In genomic region chrX:11462648-11463047, GRCh38 we compare ENCODE assay signal across 20 cellular contexts.
"Had no signal": no experiment of that assay in that cellular context is flagged by ENCODE, and none has a peak within 500 bp of the region (broad histone marks: within the 10 kb centered on the region; RNA-seq: fewer than 3 reads in every experiment).

No MANE protein-coding gene starts in this region.

- H3K4me3 ChIP-seq: breast epithelium, coronary artery, gastrocnemius medialis, lung, spleen had no signal

- DNase-seq: activated CD4-positive, alpha-beta T cell treated with anti-CD3 and anti-CD28 coated beads, Interleukin-2, amount 10 ng/mL, durations not matched to agents 7 days and 5 days; activated CD8-positive, alpha-beta T cell treated with anti-CD3 and anti-CD28 coated beads, Interleukin-2, amount 10 ng/mL, durations not matched to agents 7 days and 5 days; activated naive CD4-positive, alpha-beta T cell treated with anti-CD3 and anti-CD28 coated beads for 36 hours; activated T-cell treated with anti-CD3 and anti-CD28 coated beads, Interleukin-2, amount 50 U/mL, for 4 hours; aorta; gastrocnemius medialis; head of caudate nucleus; kidney; natural killer cell; posterior cingulate gyrus; spleen; stimulated activated CD4-positive, alpha-beta T cell treated with anti-CD3 and anti-CD28 coated beads, Interleukin-4, amount 100 ng/mL, for 4 hours; T1000 had no signal

- H3K4me1 ChIP-seq: breast epithelium, spleen had no signal

- H3K27ac ChIP-seq: gastrocnemius medialis, spleen had no signal

- H3K36me3 Mint-ChIP-seq: natural killer cell; stimulated activated memory B cell treated with anti-CD40 and anti-IgM and Interleukin-4, amounts not matched to agents 10 μg/mL and 1 μg/mL and 100 μg/mL, for 72 hours had no signal

- H3K27ac Mint-ChIP-seq: activated CD4-positive, alpha-beta T cell treated with anti-CD3 and anti-CD28 coated beads, Interleukin-2, amount 10 ng/mL, durations not matched to agents 7 days and 5 days; activated CD8-positive, alpha-beta T cell treated with anti-CD3 and anti-CD28 coated beads, Interleukin-2, amount 10 ng/mL, durations not matched to agents 7 days and 5 days; activated naive CD4-positive, alpha-beta T cell treated with anti-CD3 and anti-CD28 coated beads for 36 hours; natural killer cell; stimulated activated memory B cell treated with anti-CD40 and anti-IgM and Interleukin-4, amounts not matched to agents 10 μg/mL and 1 μg/mL and 100 μg/mL, for 72 hours had no signal

- ATAC-seq: activated CD4-positive, CD25-positive, alpha-beta regulatory T cell treated with anti-CD3 and anti-CD28 coated beads, Interleukin-2, amount 50 U/mL, for 24 hours; activated CD8-positive, alpha-beta T cell treated with anti-CD3 and anti-CD28 coated beads, Interleukin-2, amount 10 ng/mL, durations not matched to agents 7 days and 5 days; activated T-cell treated with anti-CD3 and anti-CD28 coated beads, Interleukin-2, amount 50 U/mL, for 4 hours; gastrocnemius medialis; left lobe of liver; natural killer cell; stimulated activated memory B cell treated with anti-CD40 and anti-IgM and Interleukin-4, amounts not matched to agents 10 μg/mL and 1 μg/mL and 100 μg/mL, for 72 hours had no signal

- H3K9me3 ChIP-seq: breast epithelium, gastrocnemius medialis, spleen had no signal

- H3K27me3 ChIP-seq: gastrocnemius medialis had no signal

- H3K4me3 Mint-ChIP-seq: activated CD4-positive, alpha-beta T cell treated with anti-CD3 and anti-CD28 coated beads, Interleukin-2, amount 10 ng/mL, durations not matched to agents 7 days and 5 days; activated CD8-positive, alpha-beta T cell treated with anti-CD3 and anti-CD28 coated beads, Interleukin-2, amount 10 ng/mL, durations not matched to agents 7 days and 5 days; activated naive CD4-positive, alpha-beta T cell treated with anti-CD3 and anti-CD28 coated beads for 36 hours; activated T-cell treated with anti-CD3 and anti-CD28 coated beads, Interleukin-2, amount 50 U/mL, for 4 hours; natural killer cell; stimulated activated memory B cell treated with anti-CD40 and anti-IgM and Interleukin-4, amounts not matched to agents 10 μg/mL and 1 μg/mL and 100 μg/mL, for 72 hours had no signal

- H3K36me3 ChIP-seq: breast epithelium, gastrocnemius medialis, spleen had no signal

- FAIRE-seq: kidney, urothelium cell line had no signal

- H3K9me3 Mint-ChIP-seq: activated CD4-positive, alpha-beta T cell treated with anti-CD3 and anti-CD28 coated beads, Interleukin-2, amount 10 ng/mL, durations not matched to agents 7 days and 5 days; activated naive CD4-positive, alpha-beta T cell treated with anti-CD3 and anti-CD28 coated beads for 36 hours; activated T-cell treated with anti-CD3 and anti-CD28 coated beads, Interleukin-2, amount 50 U/mL, for 4 hours; stimulated activated memory B cell treated with anti-CD40 and anti-IgM and Interleukin-4, amounts not matched to agents 10 μg/mL and 1 μg/mL and 100 μg/mL, for 72 hours had no signal

- H3K27me3 Mint-ChIP-seq: activated CD4-positive, alpha-beta T cell treated with anti-CD3 and anti-CD28 coated beads, Interleukin-2, amount 10 ng/mL, durations not matched to agents 7 days and 5 days; stimulated activated memory B cell treated with anti-CD40 and anti-IgM and Interleukin-4, amounts not matched to agents 10 μg/mL and 1 μg/mL and 100 μg/mL, for 72 hours had no signal

- H3K4me1 Mint-ChIP-seq: activated CD4-positive, alpha-beta T cell treated with anti-CD3 and anti-CD28 coated beads, Interleukin-2, amount 10 ng/mL, durations not matched to agents 7 days and 5 days; natural killer cell; stimulated activated memory B cell treated with anti-CD40 and anti-IgM and Interleukin-4, amounts not matched to agents 10 μg/mL and 1 μg/mL and 100 μg/mL, for 72 hours had no signal
